In the genomic region with DNA sequence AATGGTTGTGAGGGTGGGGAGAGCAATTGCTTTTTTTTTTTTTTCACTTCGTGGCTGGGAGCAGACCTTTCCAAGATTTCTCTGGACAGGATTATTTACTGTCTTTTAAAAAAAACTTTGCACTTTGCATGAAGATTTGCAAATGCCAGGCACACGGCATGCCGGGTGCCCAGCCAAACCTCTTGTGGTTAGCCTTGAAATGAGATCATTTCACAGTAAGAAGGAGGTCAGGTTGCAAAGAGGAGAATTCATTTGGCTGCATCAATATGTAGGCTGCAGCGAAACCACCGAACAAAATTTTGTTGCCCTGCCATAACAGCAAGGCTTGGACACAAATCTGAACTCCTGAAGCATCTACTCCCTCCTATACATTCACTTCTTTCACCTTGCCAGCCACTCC, we compare ENCODE assay signal across 18 cellular contexts. TPM values are rescaled to one million over a fixed set of nuclear protein-coding genes. Genes with fewer than 3 reads are reported as not detected.
DNase-seq lines count a peak whose midpoint lies in the region; ATAC-seq and TF ChIP-seq lines count a peak whose summit lies in the region.
"Had no signal": no experiment of that assay in that cellular context is flagged by ENCODE, and none has a peak within 500 bp of the region (broad histone marks: within the 10 kb centered on the region; RNA-seq: fewer than 3 reads in every experiment).

No MANE protein-coding gene starts in this region.

- peak; percentile 13 for DNase-seq in AG10803 (ENCODE audit: low read depth)
- peak; percentile 21 for DNase-seq in LHCN-M2 (ENCODE audit: low read depth)
- DNase-seq in RPMI7951 (ENCODE audit: low read depth): peak; percentile 30
- DNase-seq in fibroblast of gingiva (ENCODE audit: low read depth): peak; percentile 42
- DNase-seq in stimulated activated naive CD4-positive, alpha-beta T cell (lab: John Stamatoyannopoulos, UW): no peak
- no peak for DNase-seq in activated naive CD4-positive, alpha-beta T cell treated with Interleukin-2 at 50 U/mL for 16 hours
- DNase-seq in LoVo (ENCODE audit: low spot score): no peak
- DNase-seq: Caco-2, GF-D8, Karpas-422, NCI-H1048, NCI-H2081 treated with DMSO at 0.1 percent for 48 hours, NCI-H446, NCI-H774, SHP77 had no signal

- ATAC-seq in GM19035 (IDR thresholded peaks at IDR 0.05; ENCODE audit: unreplicated experiment): no peak
- ATAC-seq: Panc1 had no signal

- TF ChIP-seq CTCF in AG10803 (conservative IDR thresholded peaks at IDR 0.05; ENCODE audit: low read length): no peak

- no peak overlapping the region for H3K4me3 ChIP-seq in AG10803 (ENCODE audit: low read length)

RNA-seq across cellular contexts. Expression of gene KCND3, which starts 36.5 kb away (rescaled TPM):
- total RNA-seq in LHCN-M2 (2014; rRNA removed): not detected in 2 replicates
- 0.05 TPM for polyA plus RNA-seq in LHCN-M2 (2012)
- not detected in 2 replicates for total RNA-seq in RPMI7951 (2014; rRNA removed; shearing (Covaris generic))
- polyA plus RNA-seq: CD14-positive monocyte had no signal

Comparison
In these comparisons a context has a peak if more than half of its experiments do, and no peak if none do; other contexts are left out.
1. DNase-seq: peak in AG10803 (single experiment), LHCN-M2 (single experiment), RPMI7951 (single experiment) and fibroblast of gingiva (single experiment); none in stimulated activated naive CD4-positive, alpha-beta T cell (0 of 6), activated naive CD4-positive, alpha-beta T cell treated with Interleukin-2 at 50 U/mL for 16 hours (single experiment) and LoVo (single experiment).